In genomic region chr9:78035369-78035993, GRCh38 we compare ENCODE assay signal across 8 cellular contexts. TPM values are rescaled to one million over a fixed set of nuclear protein-coding genes. Genes with fewer than 3 reads are reported as not detected.
DNase-seq lines count a peak whose midpoint lies in the region; ATAC-seq lines count a peak whose summit lies in the region.

No MANE protein-coding gene starts in this region.

- peaks cover 3% of the 10 kb centered on the region for H3K9me3 ChIP-seq in trophoblast cell (ENCODE audit: insufficient read depth, low read depth, low read length)

- no peak overlapping the region for H4K8ac ChIP-seq in trophoblast cell (ENCODE audit: low read depth, low read length)

- no peak overlapping the region for H3K14ac ChIP-seq in trophoblast cell (ENCODE audit: low read length)

- no peak overlapping the region for H2AFZ ChIP-seq in trophoblast cell (ENCODE audit: insufficient read depth, low read length, poor library complexity)

- H2BK5ac ChIP-seq in trophoblast cell (ENCODE audit: low read depth, low read length, poor library complexity) = no peak overlapping the region

- H3K23ac ChIP-seq in trophoblast cell (ENCODE audit: low read length) = no peak overlapping the region

- H3K79me1 ChIP-seq in trophoblast cell (ENCODE audit: low read length) = peaks cover 16% of the 10 kb centered on the region

- no peak overlapping the region for H3K4me2 ChIP-seq in trophoblast cell (ENCODE audit: low read length)

- H3K36me3 ChIP-seq in trophoblast cell (ENCODE audit: control insufficient read depth in 1 of 2, insufficient read depth in 2 of 2, low read length in 2 of 2) = no peaks in the 10 kb centered on the region

- intact Hi-C loops in head of caudate nucleus (cut with DNase I) = loop anchor here (2.0 to 10.0 kb wide), 5 partner anchors 59 to 601 kb away; no protein-coding TSS in a partner anchor

- DNase-seq in SKM-1 treated with dmso at 0.1 percent for 144 hours (lab: John Stamatoyannopoulos, UW; ENCODE audit: unreplicated experiment) (peak; percentile 57), SKM-1 (lab: John Stamatoyannopoulos, UW; ENCODE audit: unreplicated experiment) (no peak), M059J (ENCODE audit: low read depth) (peak; percentile 77), RPMI7951 (ENCODE audit: low read depth) (peak; percentile 66), head of caudate nucleus (peak in 39 of 42 donors; percentile 30 to 89 (median 66)), trophoblast cell (peak; percentile 53 to 92)
- peak; percentile 16 for DNase-seq in activated naive CD8-positive, alpha-beta T cell treated with anti-CD3 and anti-CD28 coated beads, Interleukin-2, amount 50 U/mL, for 16 hours (ENCODE audit: low read depth, low spot score)

- no peak overlapping the region for H3K18ac ChIP-seq in trophoblast cell (ENCODE audit: low read length)

- no peak for ATAC-seq in HG03442 (IDR thresholded peaks at IDR 0.05; ENCODE audit: unreplicated experiment)

- H3K4me1 ChIP-seq in trophoblast cell (ENCODE audit: control insufficient read depth in 1 of 2, insufficient read depth in 2 of 2, low read length in 2 of 2) = no peaks in the 10 kb centered on the region

- H2BK120ac ChIP-seq in trophoblast cell (ENCODE audit: insufficient read depth, low read length, poor library complexity) = no peak overlapping the region

- H2BK12ac ChIP-seq in trophoblast cell (ENCODE audit: low read length) = no peak overlapping the region

- H4K12ac ChIP-seq in trophoblast cell (ENCODE audit: low read depth, low read length) = no peak overlapping the region

- WGBS in trophoblast cell (ENCODE audit: extremely low coverage, insufficient coverage, insufficient read length) = no CpG with 5 or more reads among the region's 10 CpGs

- H3K79me2 ChIP-seq in trophoblast cell (ENCODE audit: control insufficient read depth, insufficient read depth, low read length, poor library complexity) = peaks cover 14% of the 10 kb centered on the region

- no peak overlapping the region for H3K9ac ChIP-seq in trophoblast cell (ENCODE audit: low read length)

- no peak overlapping the region for H3K4ac ChIP-seq in trophoblast cell (ENCODE audit: low read depth, low read length)

- no peak overlapping the region for H3K27ac ChIP-seq in trophoblast cell (ENCODE audit: low read depth, low read length)

- H3K27me3 ChIP-seq in trophoblast cell (ENCODE audit: insufficient read depth, low read length) = no peaks in the 10 kb centered on the region

- no peak overlapping the region for H2AK5ac ChIP-seq in trophoblast cell (ENCODE audit: low read length)

- H3K4me3 ChIP-seq in trophoblast cell (ENCODE audit: low read depth, low read length) = no peak overlapping the region

- no peak overlapping the region for H4K91ac ChIP-seq in trophoblast cell (ENCODE audit: low read depth, low read length)

RNA-seq across cellular contexts. Expression of gene GNAQ, which starts 3.9 kb away (rescaled TPM):
- 21.4 and 39.2 TPM in 2 replicates for total RNA-seq in M059J (2014; rRNA removed; shearing (Covaris generic))
- 16.2 and 20.8 TPM in 2 replicates for total RNA-seq in RPMI7951 (2014; rRNA removed; shearing (Covaris generic))
- polyA plus RNA-seq in trophoblast cell (2013) = 39.2 and 40.9 TPM in 2 replicates
